Comparison of ENCODE assay signal across 13 cellular contexts in the genomic region with DNA sequence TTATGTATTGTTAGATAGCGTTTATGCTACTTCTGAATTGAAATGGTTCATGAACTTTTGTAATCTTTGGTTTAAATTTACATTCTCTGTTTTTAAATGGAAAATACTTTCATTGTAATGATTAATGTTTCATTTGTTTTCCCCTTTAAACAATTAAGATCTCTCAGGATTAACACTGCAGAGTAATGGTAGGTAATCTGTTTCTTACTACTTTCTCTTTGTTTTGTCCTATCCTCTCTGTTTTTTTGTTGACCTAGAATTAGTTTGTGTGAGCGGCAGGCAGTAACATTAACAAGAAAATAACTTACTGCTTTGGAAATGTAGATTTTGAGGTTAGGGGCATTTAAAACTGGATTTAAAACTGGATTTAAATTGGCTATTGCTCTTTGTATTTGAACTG.
"Had no signal": no experiment of that assay in that cellular context is flagged by ENCODE, and none has a peak within 500 bp of the region (broad histone marks: within the 10 kb centered on the region; RNA-seq: fewer than 3 reads in every experiment).

No MANE protein-coding gene starts in this region.

- H3K27ac Mint-ChIP-seq: activated CD4-positive, alpha-beta T cell treated with anti-CD3 and anti-CD28 coated beads, Interleukin-2, amount 10 ng/mL, durations not matched to agents 7 days and 5 days; stimulated activated memory B cell treated with anti-CD40 and anti-IgM and Interleukin-4, amounts not matched to agents 10 μg/mL and 1 μg/mL and 100 μg/mL, for 72 hours; type B pancreatic cell had no signal

- H3K9me3 Mint-ChIP-seq: activated CD4-positive, alpha-beta T cell treated with anti-CD3 and anti-CD28 coated beads, Interleukin-2, amount 10 ng/mL, durations not matched to agents 7 days and 5 days; stimulated activated memory B cell treated with anti-CD40 and anti-IgM and Interleukin-4, amounts not matched to agents 10 μg/mL and 1 μg/mL and 100 μg/mL, for 72 hours; type B pancreatic cell had no signal

- H3K9me3 ChIP-seq: gastrocnemius medialis, SK-N-SH, suprapubic skin had no signal

- H2AFZ ChIP-seq: parathyroid adenoma had no signal

- H3K4me3 Mint-ChIP-seq: activated CD4-positive, alpha-beta T cell treated with anti-CD3 and anti-CD28 coated beads, Interleukin-2, amount 10 ng/mL, durations not matched to agents 7 days and 5 days; stimulated activated memory B cell treated with anti-CD40 and anti-IgM and Interleukin-4, amounts not matched to agents 10 μg/mL and 1 μg/mL and 100 μg/mL, for 72 hours; type B pancreatic cell had no signal

- H3K27me3 Mint-ChIP-seq: activated CD4-positive, alpha-beta T cell treated with anti-CD3 and anti-CD28 coated beads, Interleukin-2, amount 10 ng/mL, durations not matched to agents 7 days and 5 days; stimulated activated memory B cell treated with anti-CD40 and anti-IgM and Interleukin-4, amounts not matched to agents 10 μg/mL and 1 μg/mL and 100 μg/mL, for 72 hours; type B pancreatic cell had no signal

- ATAC-seq: gastrocnemius medialis; left ventricle myocardium superior; stimulated activated memory B cell treated with anti-CD40 and anti-IgM and Interleukin-4, amounts not matched to agents 10 μg/mL and 1 μg/mL and 100 μg/mL, for 72 hours had no signal

- H3K9ac ChIP-seq: parathyroid adenoma, SK-N-SH had no signal

- H3K4me2 ChIP-seq: SK-N-SH had no signal

- H3K9me2 ChIP-seq: SK-N-SH had no signal

- H3K27me3 ChIP-seq: gastrocnemius medialis, suprapubic skin had no signal

- H3K4me3 ChIP-seq: gastrocnemius medialis, suprapubic skin had no signal

- H3K27ac ChIP-seq: gastrocnemius medialis, parathyroid adenoma, suprapubic skin had no signal

- DNase-seq: activated CD4-positive, alpha-beta T cell treated with anti-CD3 and anti-CD28 coated beads, Interleukin-2, amount 10 ng/mL, durations not matched to agents 7 days and 5 days; activated T-cell treated with anti-CD3 and anti-CD28 coated beads, Interleukin-2, amount 50 U/mL, for 1 hour; central memory CD4-positive, alpha-beta T cell; cortex of kidney; effector CD8-positive, alpha-beta T cell; gastrocnemius medialis; left ventricle myocardium superior; SK-N-SH; T-helper 1 cell had no signal
